In genomic region chrX:13498220-13498619, GRCh38 we compare ENCODE assay signal across 24 cellular contexts.
"Had no signal": no experiment of that assay in that cellular context is flagged by ENCODE, and none has a peak within 500 bp of the region (broad histone marks: within the 10 kb centered on the region; RNA-seq: fewer than 3 reads in every experiment).

No MANE protein-coding gene starts in this region.

- H3K4me1 ChIP-seq: breast epithelium, colonic mucosa, Peyer's patch, SJCRH30 had no signal

- H3K27ac ChIP-seq: breast epithelium, colonic mucosa, Peyer's patch, RWPE1, SJCRH30, WERI-Rb-1 had no signal

- H3K27me3 ChIP-seq: Peyer's patch, SJCRH30 had no signal

- DNase-seq: activated CD4-positive, alpha-beta memory T cell treated with anti-CD3 and anti-CD28 coated beads, Interleukin-2, amount 10 ng/mL, durations not matched to agents 7 days and 5 days; activated CD4-positive, alpha-beta T cell treated with anti-CD3 and anti-CD28 coated beads for 36 hours; activated CD4-positive, alpha-beta T cell treated with anti-CD3 and anti-CD28 coated beads, Interleukin-2, amount 50 U/mL, for 1 hour; activated gamma-delta T cell treated with Interleukin-2 at 50 U/mL for 16 hours; activated naive CD4-positive, alpha-beta T cell treated with anti-CD3 and anti-CD28 coated beads, Interleukin-2, amount 50 U/mL, for 16 hours; activated T-cell treated with anti-CD3 and anti-CD28 coated beads for 4 hours; activated T-cell treated with anti-CD3 and anti-CD28 coated beads, Interleukin-2, amount 50 U/mL, for 48 hours; aorta; caudate nucleus; colonic mucosa; KBM-7; NCI-H146; NCI-H187 treated with DMSO at 0.1 percent for 48 hours; NCI-H510A; NCI-H526 treated with DMSO at 0.1 percent for 48 hours; NK-92 treated with Interleukin-12 subunit alpha and Interleukin-12 subunit beta, amount 100 ng/mL, for 24 hours; Peyer's patch; Right ventricle myocardium superior; SJCRH30; SK-N-SH; T-helper 1 cell; WERI-Rb-1 had no signal

- H3K9me3 ChIP-seq: breast epithelium, colonic mucosa, Peyer's patch, SJCRH30, SK-N-SH had no signal

- H3K4me3 ChIP-seq: breast epithelium, colonic mucosa, Peyer's patch, SJCRH30 had no signal

- H3K9ac ChIP-seq: SK-N-SH had no signal

- ATAC-seq: activated CD4-positive, alpha-beta T cell treated with anti-CD3 and anti-CD28 coated beads for 36 hours had no signal

- H3K4me2 ChIP-seq: SK-N-SH had no signal

- H3K36me3 ChIP-seq: breast epithelium, colonic mucosa, Peyer's patch, SJCRH30, WERI-Rb-1 had no signal
